Comparison of ENCODE assay signal across 1 cellular context in the genomic region with DNA sequence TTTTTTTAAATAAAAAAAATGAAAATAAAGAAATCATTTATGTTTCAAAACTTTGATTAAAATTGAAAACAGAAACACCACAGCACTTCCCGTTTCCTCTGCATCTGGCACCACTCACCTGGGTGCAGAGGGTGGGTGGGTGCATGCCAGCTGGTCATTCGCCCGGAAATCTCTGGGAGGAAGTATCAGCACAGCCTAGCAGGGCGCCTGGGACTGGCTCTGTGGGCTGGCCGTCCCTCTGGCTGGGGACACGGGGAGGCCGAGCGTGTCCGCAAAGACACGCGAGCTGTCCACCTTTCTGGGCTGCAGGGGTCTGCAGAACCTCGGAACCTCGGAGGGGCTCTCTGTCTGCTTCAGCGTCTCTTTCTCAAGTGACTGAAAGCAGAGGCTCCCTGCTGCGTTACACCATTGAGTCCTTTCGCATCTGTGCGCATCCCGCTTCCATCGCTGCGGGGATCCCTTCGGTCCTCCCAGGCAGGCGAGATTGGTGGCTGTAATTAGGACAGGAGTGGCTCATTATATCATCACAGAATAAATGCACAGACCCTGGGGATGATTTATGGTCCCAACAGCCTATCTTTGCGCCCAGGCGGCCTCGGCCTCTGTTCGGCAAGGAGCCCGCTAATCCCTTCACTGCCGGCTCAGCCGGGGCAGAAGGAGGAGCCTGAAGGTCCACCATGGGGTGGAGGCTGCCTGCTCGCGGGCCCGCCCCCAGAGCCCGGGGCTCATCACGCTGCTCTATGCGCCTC.
TF ChIP-seq lines count a peak whose summit lies in the region.

No MANE protein-coding gene starts in this region.

TF ChIP-seq in HEK293, 187 proteins besides CTCF, POLR2A, EP300 and RAD21 (continued from another document and continues in another):
- TF ChIP-seq ZNF138 (tag by site-specific recombination; IDR thresholded peaks at IDR 0.05; ENCODE audit: borderline replicate concordance), result no peak
- TF ChIP-seq, protein P1, sequence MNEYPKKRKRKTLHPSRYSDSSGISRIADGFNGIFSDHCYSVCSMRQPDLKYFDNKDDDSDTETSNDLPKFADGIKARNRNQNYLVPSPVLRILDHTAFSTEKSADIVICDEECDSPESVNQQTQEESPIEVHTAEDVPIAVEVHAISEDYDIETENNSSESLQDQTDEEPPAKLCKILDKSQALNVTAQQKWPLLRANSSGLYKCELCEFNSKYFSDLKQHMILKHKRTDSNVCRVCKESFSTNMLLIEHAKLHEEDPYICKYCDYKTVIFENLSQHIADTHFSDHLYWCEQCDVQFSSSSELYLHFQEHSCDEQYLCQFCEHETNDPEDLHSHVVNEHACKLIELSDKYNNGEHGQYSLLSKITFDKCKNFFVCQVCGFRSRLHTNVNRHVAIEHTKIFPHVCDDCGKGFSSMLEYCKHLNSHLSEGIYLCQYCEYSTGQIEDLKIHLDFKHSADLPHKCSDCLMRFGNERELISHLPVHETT (tag by site-specific recombination; IDR thresholded peaks at IDR 0.05), result peak; percentile 59; the same call in 1 of the 2 replicates
- no peak for TF ChIP-seq ZNF626 (tag by site-specific recombination; IDR thresholded peaks at IDR 0.05)
- TF ChIP-seq ZNF148 (tag by site-specific recombination; IDR thresholded peaks at IDR 0.05; ENCODE audit: borderline replicate concordance), result no peak
- TF ChIP-seq ZNF10 (tag by site-specific recombination; IDR thresholded peaks at IDR 0.05), result peak; percentile 45
- TF ChIP-seq WT1 (tag by site-specific recombination; IDR thresholded peaks at IDR 0.05), result peak; percentile 96
- TF ChIP-seq, protein P2, sequence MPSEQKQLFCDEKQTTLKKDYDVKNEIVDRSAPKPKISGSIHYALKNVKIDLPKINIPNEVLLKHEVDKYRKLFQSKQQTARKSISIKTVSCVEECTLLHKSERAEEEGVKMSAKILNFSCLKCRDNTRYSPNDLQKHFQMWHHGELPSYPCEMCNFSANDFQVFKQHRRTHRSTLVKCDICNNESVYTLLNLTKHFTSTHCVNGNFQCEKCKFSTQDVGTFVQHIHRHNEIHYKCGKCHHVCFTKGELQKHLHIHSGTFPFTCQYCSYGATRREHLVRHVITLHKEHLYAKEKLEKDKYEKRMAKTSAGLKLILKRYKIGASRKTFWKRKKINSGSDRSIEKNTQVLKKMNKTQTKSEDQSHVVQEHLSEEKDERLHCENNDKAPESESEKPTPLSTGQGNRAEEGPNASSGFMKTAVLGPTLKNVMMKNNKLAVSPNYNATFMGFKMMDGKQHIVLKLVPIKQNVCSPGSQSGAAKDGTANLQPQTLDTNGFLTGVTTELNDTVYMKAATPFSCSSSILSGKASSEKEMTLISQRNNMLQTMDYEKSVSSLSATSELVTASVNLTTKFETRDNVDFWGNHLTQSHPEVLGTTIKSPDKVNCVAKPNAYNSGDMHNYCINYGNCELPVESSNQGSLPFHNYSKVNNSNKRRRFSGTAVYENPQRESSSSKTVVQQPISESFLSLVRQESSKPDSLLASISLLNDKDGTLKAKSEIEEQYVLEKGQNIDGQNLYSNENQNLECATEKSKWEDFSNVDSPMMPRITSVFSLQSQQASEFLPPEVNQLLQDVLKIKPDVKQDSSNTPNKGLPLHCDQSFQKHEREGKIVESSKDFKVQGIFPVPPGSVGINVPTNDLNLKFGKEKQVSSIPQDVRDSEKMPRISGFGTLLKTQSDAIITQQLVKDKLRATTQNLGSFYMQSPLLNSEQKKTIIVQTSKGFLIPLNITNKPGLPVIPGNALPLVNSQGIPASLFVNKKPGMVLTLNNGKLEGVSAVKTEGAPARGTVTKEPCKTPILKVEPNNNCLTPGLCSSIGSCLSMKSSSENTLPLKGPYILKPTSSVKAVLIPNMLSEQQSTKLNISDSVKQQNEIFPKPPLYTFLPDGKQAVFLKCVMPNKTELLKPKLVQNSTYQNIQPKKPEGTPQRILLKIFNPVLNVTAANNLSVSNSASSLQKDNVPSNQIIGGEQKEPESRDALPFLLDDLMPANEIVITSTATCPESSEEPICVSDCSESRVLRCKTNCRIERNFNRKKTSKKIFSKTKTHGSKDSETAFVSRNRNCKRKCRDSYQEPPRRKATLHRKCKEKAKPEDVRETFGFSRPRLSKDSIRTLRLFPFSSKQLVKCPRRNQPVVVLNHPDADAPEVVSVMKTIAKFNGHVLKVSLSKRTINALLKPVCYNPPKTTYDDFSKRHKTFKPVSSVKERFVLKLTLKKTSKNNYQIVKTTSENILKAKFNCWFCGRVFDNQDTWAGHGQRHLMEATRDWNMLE (tag by site-specific recombination; conservative IDR thresholded peaks at IDR 0.05; ENCODE audit: low read depth), result no peak
- TF ChIP-seq ZNF660 (tag by site-specific recombination; IDR thresholded peaks at IDR 0.05), result no peak; the same call in 1 of the 2 replicates
- TF ChIP-seq ZNF157 (tag by site-specific recombination; IDR thresholded peaks at IDR 0.05), result no peak
- TF ChIP-seq, protein P3, sequence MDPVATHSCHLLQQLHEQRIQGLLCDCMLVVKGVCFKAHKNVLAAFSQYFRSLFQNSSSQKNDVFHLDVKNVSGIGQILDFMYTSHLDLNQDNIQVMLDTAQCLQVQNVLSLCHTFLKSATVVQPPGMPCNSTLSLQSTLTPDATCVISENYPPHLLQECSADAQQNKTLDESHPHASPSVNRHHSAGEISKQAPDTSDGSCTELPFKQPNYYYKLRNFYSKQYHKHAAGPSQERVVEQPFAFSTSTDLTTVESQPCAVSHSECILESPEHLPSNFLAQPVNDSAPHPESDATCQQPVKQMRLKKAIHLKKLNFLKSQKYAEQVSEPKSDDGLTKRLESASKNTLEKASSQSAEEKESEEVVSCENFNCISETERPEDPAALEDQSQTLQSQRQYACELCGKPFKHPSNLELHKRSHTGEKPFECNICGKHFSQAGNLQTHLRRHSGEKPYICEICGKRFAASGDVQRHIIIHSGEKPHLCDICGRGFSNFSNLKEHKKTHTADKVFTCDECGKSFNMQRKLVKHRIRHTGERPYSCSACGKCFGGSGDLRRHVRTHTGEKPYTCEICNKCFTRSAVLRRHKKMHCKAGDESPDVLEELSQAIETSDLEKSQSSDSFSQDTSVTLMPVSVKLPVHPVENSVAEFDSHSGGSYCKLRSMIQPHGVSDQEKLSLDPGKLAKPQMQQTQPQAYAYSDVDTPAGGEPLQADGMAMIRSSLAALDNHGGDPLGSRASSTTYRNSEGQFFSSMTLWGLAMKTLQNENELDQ (tag by site-specific recombination; IDR thresholded peaks at IDR 0.05; ENCODE audit: low read depth), result no peak
- TF ChIP-seq, protein P4, sequence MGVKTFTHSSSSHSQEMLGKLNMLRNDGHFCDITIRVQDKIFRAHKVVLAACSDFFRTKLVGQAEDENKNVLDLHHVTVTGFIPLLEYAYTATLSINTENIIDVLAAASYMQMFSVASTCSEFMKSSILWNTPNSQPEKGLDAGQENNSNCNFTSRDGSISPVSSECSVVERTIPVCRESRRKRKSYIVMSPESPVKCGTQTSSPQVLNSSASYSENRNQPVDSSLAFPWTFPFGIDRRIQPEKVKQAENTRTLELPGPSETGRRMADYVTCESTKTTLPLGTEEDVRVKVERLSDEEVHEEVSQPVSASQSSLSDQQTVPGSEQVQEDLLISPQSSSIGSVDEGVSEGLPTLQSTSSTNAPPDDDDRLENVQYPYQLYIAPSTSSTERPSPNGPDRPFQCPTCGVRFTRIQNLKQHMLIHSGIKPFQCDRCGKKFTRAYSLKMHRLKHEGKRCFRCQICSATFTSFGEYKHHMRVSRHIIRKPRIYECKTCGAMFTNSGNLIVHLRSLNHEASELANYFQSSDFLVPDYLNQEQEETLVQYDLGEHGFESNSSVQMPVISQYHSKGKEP (tag by site-specific recombination; IDR thresholded peaks at IDR 0.05), result peak; percentile 81
- no peak for TF ChIP-seq ZNF610 (tag by site-specific recombination; IDR thresholded peaks at IDR 0.05; ENCODE audit: borderline replicate concordance)
- peak; percentile 87 for TF ChIP-seq SP2 (tag by site-specific recombination; IDR thresholded peaks at IDR 0.05)
- peak; percentile 71 for TF ChIP-seq PATZ1 (tag by site-specific recombination; IDR thresholded peaks at IDR 0.05)
- peak; percentile 98 for TF ChIP-seq SP7 (tag by site-specific recombination; IDR thresholded peaks at IDR 0.05)
- TF ChIP-seq MZF1 (tag by site-specific recombination; IDR thresholded peaks at IDR 0.05; ENCODE audit: borderline replicate concordance), result peak; percentile 84
- TF ChIP-seq IKZF3 (tag by site-specific recombination; IDR thresholded peaks at IDR 0.05), result peak; percentile 99
- no peak for TF ChIP-seq MYNN (tag by site-specific recombination; IDR thresholded peaks at IDR 0.05; ENCODE audit: borderline replicate concordance)
- TF ChIP-seq, protein P5, sequence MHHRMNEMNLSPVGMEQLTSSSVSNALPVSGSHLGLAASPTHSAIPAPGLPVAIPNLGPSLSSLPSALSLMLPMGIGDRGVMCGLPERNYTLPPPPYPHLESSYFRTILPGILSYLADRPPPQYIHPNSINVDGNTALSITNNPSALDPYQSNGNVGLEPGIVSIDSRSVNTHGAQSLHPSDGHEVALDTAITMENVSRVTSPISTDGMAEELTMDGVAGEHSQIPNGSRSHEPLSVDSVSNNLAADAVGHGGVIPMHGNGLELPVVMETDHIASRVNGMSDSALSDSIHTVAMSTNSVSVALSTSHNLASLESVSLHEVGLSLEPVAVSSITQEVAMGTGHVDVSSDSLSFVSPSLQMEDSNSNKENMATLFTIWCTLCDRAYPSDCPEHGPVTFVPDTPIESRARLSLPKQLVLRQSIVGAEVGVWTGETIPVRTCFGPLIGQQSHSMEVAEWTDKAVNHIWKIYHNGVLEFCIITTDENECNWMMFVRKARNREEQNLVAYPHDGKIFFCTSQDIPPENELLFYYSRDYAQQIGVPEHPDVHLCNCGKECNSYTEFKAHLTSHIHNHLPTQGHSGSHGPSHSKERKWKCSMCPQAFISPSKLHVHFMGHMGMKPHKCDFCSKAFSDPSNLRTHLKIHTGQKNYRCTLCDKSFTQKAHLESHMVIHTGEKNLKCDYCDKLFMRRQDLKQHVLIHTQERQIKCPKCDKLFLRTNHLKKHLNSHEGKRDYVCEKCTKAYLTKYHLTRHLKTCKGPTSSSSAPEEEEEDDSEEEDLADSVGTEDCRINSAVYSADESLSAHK (tag by site-specific recombination; IDR thresholded peaks at IDR 0.05), result peak; percentile 60; the same call in 1 of the 2 replicates
- peak; percentile 54; the same call in 1 of the 2 replicates for TF ChIP-seq KLF1 (tag by site-specific recombination; IDR thresholded peaks at IDR 0.05)
- TF ChIP-seq KLF10 (tag by site-specific recombination; IDR thresholded peaks at IDR 0.05), result no peak
- TF ChIP-seq ZNF747 (tag by site-specific recombination; IDR thresholded peaks at IDR 0.05), result no peak
- no peak for TF ChIP-seq YY1 (tag by site-specific recombination; IDR thresholded peaks at IDR 0.05)
- TF ChIP-seq ZNF596 (tag by site-specific recombination; IDR thresholded peaks at IDR 0.05), result no peak; the same call in 1 of the 2 replicates
- TF ChIP-seq, protein P6, sequence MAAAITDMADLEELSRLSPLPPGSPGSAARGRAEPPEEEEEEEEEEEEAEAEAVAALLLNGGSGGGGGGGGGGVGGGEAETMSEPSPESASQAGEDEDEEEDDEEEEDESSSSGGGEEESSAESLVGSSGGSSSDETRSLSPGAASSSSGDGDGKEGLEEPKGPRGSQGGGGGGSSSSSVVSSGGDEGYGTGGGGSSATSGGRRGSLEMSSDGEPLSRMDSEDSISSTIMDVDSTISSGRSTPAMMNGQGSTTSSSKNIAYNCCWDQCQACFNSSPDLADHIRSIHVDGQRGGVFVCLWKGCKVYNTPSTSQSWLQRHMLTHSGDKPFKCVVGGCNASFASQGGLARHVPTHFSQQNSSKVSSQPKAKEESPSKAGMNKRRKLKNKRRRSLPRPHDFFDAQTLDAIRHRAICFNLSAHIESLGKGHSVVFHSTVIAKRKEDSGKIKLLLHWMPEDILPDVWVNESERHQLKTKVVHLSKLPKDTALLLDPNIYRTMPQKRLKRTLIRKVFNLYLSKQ (tag by site-specific recombination; IDR thresholded peaks at IDR 0.05; ENCODE audit: borderline replicate concordance), result no peak
- TF ChIP-seq ZIC2 (tag by site-specific recombination; IDR thresholded peaks at IDR 0.05), result peak; percentile 98
- peak; percentile 58; the same call in 1 of the 2 replicates for TF ChIP-seq ZNF843 (tag by site-specific recombination; IDR thresholded peaks at IDR 0.05)
- 0 out of 2 replicates have a peak, but pooled peaks have one; percentile 25 for TF ChIP-seq ZNF580 (tag by site-specific recombination; IDR thresholded peaks at IDR 0.05)
- TF ChIP-seq ZNF791 (tag by site-specific recombination; IDR thresholded peaks at IDR 0.05), result no peak
- no peak for TF ChIP-seq ZNF473 (tag by site-specific recombination; IDR thresholded peaks at IDR 0.05)
- no peak for TF ChIP-seq ZNF404 (tag by site-specific recombination; IDR thresholded peaks at IDR 0.05)
- TF ChIP-seq MEIS1 (CRISPR knock-in tag; IDR thresholded peaks at IDR 0.05; ENCODE audit: borderline replicate concordance), result peak; percentile 39; the same call in 1 of the 2 replicates
- TF ChIP-seq ZNF561 (tag by site-specific recombination; IDR thresholded peaks at IDR 0.05; ENCODE audit: borderline replicate concordance), result peak; percentile 95
- no peak for TF ChIP-seq OVOL3 (tag by site-specific recombination; IDR thresholded peaks at IDR 0.05)
